7 cellular contexts compared by ENCODE assay signal in genomic region chr4:170027181-170027829, GRCh38. TPM values are rescaled to one million over a fixed set of nuclear protein-coding genes. Genes with fewer than 3 reads are reported as not detected.
DNase-seq lines count a peak whose midpoint lies in the region; ATAC-seq and TF ChIP-seq lines count a peak whose summit lies in the region.

No MANE protein-coding gene starts in this region.

- intact Hi-C loops in breast epithelium (cut with DNase I; ENCODE audit: low total_unique reads) (no loop called here), gastrocnemius medialis (cut with DNase I; ENCODE audit: low total_unique reads) (loop anchor here (2.0 to 5.0 kb wide), 5 partner anchors 60 to 1020 kb away; partner anchors contain the start of genes AADAT and NEK1)

- H3K4me1 ChIP-seq in breast epithelium, result peaks cover 0 to 5% of the 10 kb centered on the region in 2 donors
- peaks cover 11% of the 10 kb centered on the region for H3K4me1 ChIP-seq in iPS-18a (ENCODE audit: control insufficient read depth, low read depth, low read length)
- peaks cover 8 to 18% of the 10 kb centered on the region in 2 donors for H3K4me1 ChIP-seq in gastrocnemius medialis

- in situ Hi-C loops in gastrocnemius medialis (cut with MboI; ENCODE audit: low sequenced_read_pairs in 4 of 4), result loop anchor here in 3 of 4 donors (25.0 kb wide), 1 partner anchor 415 kb away; the partner anchor contains the start of genes CLCN3 (in 3 of the 3) and NEK1 (in 3 of the 3)

- H3K27me3 ChIP-seq in WERI-Rb-1 (ENCODE audit: insufficient read depth, low read depth, severe bottlenecking) (no peaks in the 10 kb centered on the region), breast epithelium (no peaks in the 10 kb centered on the region), iPS-18a (ENCODE audit: control insufficient read depth, insufficient read depth, low read length) (peaks cover 45% of the 10 kb centered on the region), gastrocnemius medialis (no peaks in the 10 kb centered on the region)

- peak; percentile 46 for DNase-seq in NCI-H2081 treated with DMSO at 0.1 percent for 48 hours (lab: John Stamatoyannopoulos, UW)
- DNase-seq in WERI-Rb-1, result peak; percentile 98
- peak; percentile 84 to 89 for DNase-seq in breast epithelium (ENCODE audit: low spot score in 2 of 2)
- peak; percentile 88 to 90 for DNase-seq in gastrocnemius medialis

- TF ChIP-seq POLR2A in breast epithelium (IDR thresholded peaks at IDR 0.05) (no peak), gastrocnemius medialis (IDR thresholded peaks at IDR 0.05) (no peak)

- H3K4me3 ChIP-seq in WERI-Rb-1 (ENCODE audit: low read depth, low read length), result peak overlapping the region; percentile 54
- peak overlapping the region; percentile 90 to 99 (median 92) for H3K4me3 ChIP-seq in breast epithelium
- peak overlapping the region; percentile 86 for H3K4me3 ChIP-seq in iPS-18a (ENCODE audit: low read length)
- H3K4me3 ChIP-seq in gastrocnemius medialis, result peak overlapping the region; percentile 74 to 91 (median 88)

- H3K9ac ChIP-seq in iPS-18a (ENCODE audit: low read length), result peak overlapping the region; percentile 78

- H3K9me3 ChIP-seq in WERI-Rb-1 (ENCODE audit: severe bottlenecking) (peaks cover 4% of the 10 kb centered on the region), breast epithelium (no peaks in the 10 kb centered on the region), iPS-18a (ENCODE audit: control insufficient read depth, low read depth, low read length) (no peaks in the 10 kb centered on the region), gastrocnemius medialis (no peaks in the 10 kb centered on the region)

- ATAC-seq in GM18517 (IDR thresholded peaks at IDR 0.05; ENCODE audit: unreplicated experiment) (peak; percentile 73), HG03039 (IDR thresholded peaks at IDR 0.05; ENCODE audit: unreplicated experiment) (peak; percentile 66), gastrocnemius medialis (peak; percentile 88 to 90)

- peaks cover 5% of the 10 kb centered on the region for H3K36me3 ChIP-seq in WERI-Rb-1
- no peaks in the 10 kb centered on the region for H3K36me3 ChIP-seq in breast epithelium
- H3K36me3 ChIP-seq in iPS-18a (ENCODE audit: control insufficient read depth, low read depth, low read length), result no peaks in the 10 kb centered on the region
- no peaks in the 10 kb centered on the region for H3K36me3 ChIP-seq in gastrocnemius medialis

- H3K27ac ChIP-seq in WERI-Rb-1 (peak overlapping the region; percentile 91), breast epithelium (peak overlapping the region; percentile 57 to 90), iPS-18a (ENCODE audit: low read length) (no peak overlapping the region), gastrocnemius medialis (peak overlapping the region; percentile 90 to 93 (median 92))

- no peak for TF ChIP-seq CTCF in WERI-Rb-1 (IDR thresholded peaks at IDR 0.05; ENCODE audit: low read depth, low read length)
- TF ChIP-seq CTCF in breast epithelium (IDR thresholded peaks at IDR 0.05), result peak in 1 of 3 donors; percentile 13
- peak in 2 of 5 experiments; percentile 18 to 21 for TF ChIP-seq CTCF in gastrocnemius medialis (IDR thresholded peaks at IDR 0.05 in 4 of 5, conservative IDR thresholded peaks at IDR 0.05 in 1 of 5)

RNA-seq across cellular contexts. Expression of gene MFAP3L, which starts 1.1 kb away (rescaled TPM):
- total RNA-seq in breast epithelium, result 10 to 100 TPM in 2 of 3 donors, 1 to 10 TPM in 1; 5.1 to 87.4 (median 19.3) TPM
- 10 to 100 TPM in 1 of 4 donors, 1 to 10 TPM in 3; 3.2 to 11.3 (median 4.6) TPM for total RNA-seq in gastrocnemius medialis

Comparison
In these comparisons a context has a peak if more than half of its experiments do, and no peak if none do; other contexts are left out.
1. DNase-seq: peak in every context shown above with its lines; median percentile 98 in WERI-Rb-1; 89 in gastrocnemius medialis; 86 in breast epithelium; 46 in NCI-H2081 treated with DMSO at 0.1 percent for 48 hours.